ENCODE assay signal across 1 cellular context in the genomic region with DNA sequence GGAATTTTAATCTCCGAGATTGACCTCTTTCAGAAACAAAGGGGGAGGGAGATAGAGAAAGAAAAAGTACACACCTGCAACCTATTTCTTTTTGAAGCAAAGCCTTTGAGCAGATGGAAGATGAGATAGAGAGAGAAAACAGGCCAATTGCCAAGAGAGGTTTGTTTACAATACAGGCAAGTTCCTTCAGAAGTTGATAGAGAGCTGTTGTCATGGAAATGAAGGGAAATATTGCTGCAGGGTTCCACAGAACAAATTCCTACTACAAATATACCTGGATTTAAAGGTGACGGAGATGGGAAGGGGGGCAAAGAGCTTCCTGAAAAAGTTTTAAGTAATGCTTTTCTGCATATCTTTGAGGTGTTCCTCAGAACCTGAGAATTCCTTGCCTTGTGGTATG.
TF ChIP-seq lines count a peak whose summit lies in the region.

No MANE protein-coding gene starts in this region.

TF ChIP-seq in HepG2, 621 proteins besides CTCF, POLR2A, EP300 and RAD21 (continued from another document and continues in another):
- TF ChIP-seq ESRRA (CRISPR knock-in tag; IDR thresholded peaks at IDR 0.05; ENCODE audit: low read depth) (no peak), ELF1 (CRISPR knock-in tag; IDR thresholded peaks at IDR 0.05) (no peak), ZBTB8A (CRISPR knock-in tag; IDR thresholded peaks at IDR 0.05; ENCODE audit: borderline replicate concordance, low read depth) (no peak), CAMTA2 (CRISPR knock-in tag; IDR thresholded peaks at IDR 0.05; ENCODE audit: borderline replicate concordance) (no peak), CENPBD1 (CRISPR knock-in tag; IDR thresholded peaks at IDR 0.05; ENCODE audit: borderline replicate concordance, low read depth) (no peak), HNRNPK (IDR thresholded peaks at IDR 0.05; ENCODE audit: low read depth, low read length, poor library complexity, severe bottlenecking) (no peak), ZNF557 (CRISPR knock-in tag; IDR thresholded peaks at IDR 0.05) (no peak), NR2F2 (IDR thresholded peaks at IDR 0.05; ENCODE audit: borderline replicate concordance, low read depth) (peak; percentile 37; the same call in 1 of the 2 replicates), HMG20A (CRISPR knock-in tag; IDR thresholded peaks at IDR 0.05; ENCODE audit: borderline replicate concordance) (peak; percentile 53; the same call in 1 of the 2 replicates), ZNF570 (CRISPR knock-in tag; IDR thresholded peaks at IDR 0.05; ENCODE audit: borderline replicate concordance) (no peak), FOXA3 (CRISPR knock-in tag; IDR thresholded peaks at IDR 0.05) (peak; percentile 36), NCOA5 (CRISPR knock-in tag; IDR thresholded peaks at IDR 0.05) (no peak), ZFP90 (CRISPR knock-in tag; IDR thresholded peaks at IDR 0.05; ENCODE audit: borderline replicate concordance) (no peak), E2F2 (CRISPR knock-in tag; IDR thresholded peaks at IDR 0.05; ENCODE audit: borderline replicate concordance) (no peak), RBFOX2 (IDR thresholded peaks at IDR 0.05; ENCODE audit: low read depth, low read length) (no peak), MATR3 (CRISPR knock-in tag; IDR thresholded peaks at IDR 0.05) (no peak), SOX5 (CRISPR knock-in tag; IDR thresholded peaks at IDR 0.05; ENCODE audit: borderline replicate concordance) (peak; percentile 50; the same call in 1 of the 2 replicates), RARA (CRISPR knock-in tag; IDR thresholded peaks at IDR 0.05) (0 out of 2 replicates have a peak, but pooled peaks have one; percentile 27), RFX3 (CRISPR knock-in tag; IDR thresholded peaks at IDR 0.05) (peak; percentile 53), ISL2 (CRISPR knock-in tag; IDR thresholded peaks at IDR 0.05) (0 out of 2 replicates have a peak, but pooled peaks have one; percentile 36), ZNF552 (CRISPR knock-in tag; IDR thresholded peaks at IDR 0.05; ENCODE audit: borderline replicate concordance) (no peak), TAF1 (CRISPR knock-in tag; IDR thresholded peaks at IDR 0.05) (no peak), ZNF12 (CRISPR knock-in tag; IDR thresholded peaks at IDR 0.05) (peak; percentile 55; the same call in 1 of the 2 replicates), ERF (CRISPR knock-in tag; IDR thresholded peaks at IDR 0.05) (no peak), ZNF260 (CRISPR knock-in tag; IDR thresholded peaks at IDR 0.05; ENCODE audit: borderline replicate concordance, low read depth) (no peak), GPN1 (CRISPR knock-in tag; IDR thresholded peaks at IDR 0.05; ENCODE audit: borderline replicate concordance) (no peak), SOX6 (IDR thresholded peaks at IDR 0.05) (no peak), SOX6 (CRISPR knock-in tag; IDR thresholded peaks at IDR 0.05) (peak; percentile 61; the same call in 1 of the 2 replicates), HOMEZ (CRISPR knock-in tag; IDR thresholded peaks at IDR 0.05; ENCODE audit: low read depth) (no peak), TCF7 (IDR thresholded peaks at IDR 0.05; ENCODE audit: low read depth) (peak; percentile 73), RFX1 (IDR thresholded peaks at IDR 0.05) (peak; percentile 60), PAXIP1 (CRISPR knock-in tag; conservative IDR thresholded peaks at IDR 0.05) (no peak), MEIS2 (CRISPR knock-in tag; IDR thresholded peaks at IDR 0.05) (no peak), ATF7-NPFF (CRISPR knock-in tag; IDR thresholded peaks at IDR 0.05; ENCODE audit: low read depth) (no peak), GFI1 (CRISPR knock-in tag; IDR thresholded peaks at IDR 0.05; ENCODE audit: borderline replicate concordance) (no peak), KAT7 (CRISPR knock-in tag; IDR thresholded peaks at IDR 0.05; ENCODE audit: borderline replicate concordance) (no peak), ZSCAN30 (CRISPR knock-in tag; IDR thresholded peaks at IDR 0.05) (no peak), ZNF605 (CRISPR knock-in tag; IDR thresholded peaks at IDR 0.05) (no peak)
- TF ChIP-seq, protein P1, sequence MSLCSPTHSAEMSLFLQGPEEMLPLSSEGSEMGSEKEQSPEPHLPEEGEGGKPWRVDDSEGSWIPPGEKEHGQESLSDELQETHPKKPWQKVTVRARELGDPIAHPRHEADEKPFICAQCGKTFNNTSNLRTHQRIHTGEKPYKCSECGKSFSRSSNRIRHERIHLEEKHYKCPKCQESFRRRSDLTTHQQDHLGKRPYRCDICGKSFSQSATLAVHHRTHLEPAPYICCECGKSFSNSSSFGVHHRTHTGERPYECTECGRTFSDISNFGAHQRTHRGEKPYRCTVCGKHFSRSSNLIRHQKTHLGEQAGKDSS (CRISPR knock-in tag; IDR thresholded peaks at IDR 0.05; ENCODE audit: borderline replicate concordance, low read depth): no peak
- TF ChIP-seq, protein P2, sequence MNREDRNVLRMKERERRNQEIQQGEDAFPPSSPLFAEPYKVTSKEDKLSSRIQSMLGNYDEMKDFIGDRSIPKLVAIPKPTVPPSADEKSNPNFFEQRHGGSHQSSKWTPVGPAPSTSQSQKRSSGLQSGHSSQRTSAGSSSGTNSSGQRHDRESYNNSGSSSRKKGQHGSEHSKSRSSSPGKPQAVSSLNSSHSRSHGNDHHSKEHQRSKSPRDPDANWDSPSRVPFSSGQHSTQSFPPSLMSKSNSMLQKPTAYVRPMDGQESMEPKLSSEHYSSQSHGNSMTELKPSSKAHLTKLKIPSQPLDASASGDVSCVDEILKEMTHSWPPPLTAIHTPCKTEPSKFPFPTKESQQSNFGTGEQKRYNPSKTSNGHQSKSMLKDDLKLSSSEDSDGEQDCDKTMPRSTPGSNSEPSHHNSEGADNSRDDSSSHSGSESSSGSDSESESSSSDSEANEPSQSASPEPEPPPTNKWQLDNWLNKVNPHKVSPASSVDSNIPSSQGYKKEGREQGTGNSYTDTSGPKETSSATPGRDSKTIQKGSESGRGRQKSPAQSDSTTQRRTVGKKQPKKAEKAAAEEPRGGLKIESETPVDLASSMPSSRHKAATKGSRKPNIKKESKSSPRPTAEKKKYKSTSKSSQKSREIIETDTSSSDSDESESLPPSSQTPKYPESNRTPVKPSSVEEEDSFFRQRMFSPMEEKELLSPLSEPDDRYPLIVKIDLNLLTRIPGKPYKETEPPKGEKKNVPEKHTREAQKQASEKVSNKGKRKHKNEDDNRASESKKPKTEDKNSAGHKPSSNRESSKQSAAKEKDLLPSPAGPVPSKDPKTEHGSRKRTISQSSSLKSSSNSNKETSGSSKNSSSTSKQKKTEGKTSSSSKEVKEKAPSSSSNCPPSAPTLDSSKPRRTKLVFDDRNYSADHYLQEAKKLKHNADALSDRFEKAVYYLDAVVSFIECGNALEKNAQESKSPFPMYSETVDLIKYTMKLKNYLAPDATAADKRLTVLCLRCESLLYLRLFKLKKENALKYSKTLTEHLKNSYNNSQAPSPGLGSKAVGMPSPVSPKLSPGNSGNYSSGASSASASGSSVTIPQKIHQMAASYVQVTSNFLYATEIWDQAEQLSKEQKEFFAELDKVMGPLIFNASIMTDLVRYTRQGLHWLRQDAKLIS (CRISPR knock-in tag; IDR thresholded peaks at IDR 0.05): no peak
- TF ChIP-seq, protein P3, sequence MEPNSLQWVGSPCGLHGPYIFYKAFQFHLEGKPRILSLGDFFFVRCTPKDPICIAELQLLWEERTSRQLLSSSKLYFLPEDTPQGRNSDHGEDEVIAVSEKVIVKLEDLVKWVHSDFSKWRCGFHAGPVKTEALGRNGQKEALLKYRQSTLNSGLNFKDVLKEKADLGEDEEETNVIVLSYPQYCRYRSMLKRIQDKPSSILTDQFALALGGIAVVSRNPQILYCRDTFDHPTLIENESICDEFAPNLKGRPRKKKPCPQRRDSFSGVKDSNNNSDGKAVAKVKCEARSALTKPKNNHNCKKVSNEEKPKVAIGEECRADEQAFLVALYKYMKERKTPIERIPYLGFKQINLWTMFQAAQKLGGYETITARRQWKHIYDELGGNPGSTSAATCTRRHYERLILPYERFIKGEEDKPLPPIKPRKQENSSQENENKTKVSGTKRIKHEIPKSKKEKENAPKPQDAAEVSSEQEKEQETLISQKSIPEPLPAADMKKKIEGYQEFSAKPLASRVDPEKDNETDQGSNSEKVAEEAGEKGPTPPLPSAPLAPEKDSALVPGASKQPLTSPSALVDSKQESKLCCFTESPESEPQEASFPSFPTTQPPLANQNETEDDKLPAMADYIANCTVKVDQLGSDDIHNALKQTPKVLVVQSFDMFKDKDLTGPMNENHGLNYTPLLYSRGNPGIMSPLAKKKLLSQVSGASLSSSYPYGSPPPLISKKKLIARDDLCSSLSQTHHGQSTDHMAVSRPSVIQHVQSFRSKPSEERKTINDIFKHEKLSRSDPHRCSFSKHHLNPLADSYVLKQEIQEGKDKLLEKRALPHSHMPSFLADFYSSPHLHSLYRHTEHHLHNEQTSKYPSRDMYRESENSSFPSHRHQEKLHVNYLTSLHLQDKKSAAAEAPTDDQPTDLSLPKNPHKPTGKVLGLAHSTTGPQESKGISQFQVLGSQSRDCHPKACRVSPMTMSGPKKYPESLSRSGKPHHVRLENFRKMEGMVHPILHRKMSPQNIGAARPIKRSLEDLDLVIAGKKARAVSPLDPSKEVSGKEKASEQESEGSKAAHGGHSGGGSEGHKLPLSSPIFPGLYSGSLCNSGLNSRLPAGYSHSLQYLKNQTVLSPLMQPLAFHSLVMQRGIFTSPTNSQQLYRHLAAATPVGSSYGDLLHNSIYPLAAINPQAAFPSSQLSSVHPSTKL (CRISPR knock-in tag; IDR thresholded peaks at IDR 0.05): peak; percentile 57
- TF ChIP-seq, protein P4, sequence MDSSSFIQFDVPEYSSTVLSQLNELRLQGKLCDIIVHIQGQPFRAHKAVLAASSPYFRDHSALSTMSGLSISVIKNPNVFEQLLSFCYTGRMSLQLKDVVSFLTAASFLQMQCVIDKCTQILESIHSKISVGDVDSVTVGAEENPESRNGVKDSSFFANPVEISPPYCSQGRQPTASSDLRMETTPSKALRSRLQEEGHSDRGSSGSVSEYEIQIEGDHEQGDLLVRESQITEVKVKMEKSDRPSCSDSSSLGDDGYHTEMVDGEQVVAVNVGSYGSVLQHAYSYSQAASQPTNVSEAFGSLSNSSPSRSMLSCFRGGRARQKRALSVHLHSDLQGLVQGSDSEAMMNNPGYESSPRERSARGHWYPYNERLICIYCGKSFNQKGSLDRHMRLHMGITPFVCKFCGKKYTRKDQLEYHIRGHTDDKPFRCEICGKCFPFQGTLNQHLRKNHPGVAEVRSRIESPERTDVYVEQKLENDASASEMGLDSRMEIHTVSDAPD (CRISPR knock-in tag; IDR thresholded peaks at IDR 0.05): no peak
- TF ChIP-seq, protein P5, sequence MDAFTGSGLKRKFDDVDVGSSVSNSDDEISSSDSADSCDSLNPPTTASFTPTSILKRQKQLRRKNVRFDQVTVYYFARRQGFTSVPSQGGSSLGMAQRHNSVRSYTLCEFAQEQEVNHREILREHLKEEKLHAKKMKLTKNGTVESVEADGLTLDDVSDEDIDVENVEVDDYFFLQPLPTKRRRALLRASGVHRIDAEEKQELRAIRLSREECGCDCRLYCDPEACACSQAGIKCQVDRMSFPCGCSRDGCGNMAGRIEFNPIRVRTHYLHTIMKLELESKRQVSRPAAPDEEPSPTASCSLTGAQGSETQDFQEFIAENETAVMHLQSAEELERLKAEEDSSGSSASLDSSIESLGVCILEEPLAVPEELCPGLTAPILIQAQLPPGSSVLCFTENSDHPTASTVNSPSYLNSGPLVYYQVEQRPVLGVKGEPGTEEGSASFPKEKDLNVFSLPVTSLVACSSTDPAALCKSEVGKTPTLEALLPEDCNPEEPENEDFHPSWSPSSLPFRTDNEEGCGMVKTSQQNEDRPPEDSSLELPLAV (CRISPR knock-in tag; conservative IDR thresholded peaks at IDR 0.05; ENCODE audit: low read depth): no peak
- TF ChIP-seq, protein P6, sequence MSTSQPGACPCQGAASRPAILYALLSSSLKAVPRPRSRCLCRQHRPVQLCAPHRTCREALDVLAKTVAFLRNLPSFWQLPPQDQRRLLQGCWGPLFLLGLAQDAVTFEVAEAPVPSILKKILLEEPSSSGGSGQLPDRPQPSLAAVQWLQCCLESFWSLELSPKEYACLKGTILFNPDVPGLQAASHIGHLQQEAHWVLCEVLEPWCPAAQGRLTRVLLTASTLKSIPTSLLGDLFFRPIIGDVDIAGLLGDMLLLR (CRISPR knock-in tag; IDR thresholded peaks at IDR 0.05): no peak
